In genomic region chr9:35079041-35079425, GRCh38 we compare ENCODE assay signal across 8 cellular contexts. TPM values are rescaled to one million over a fixed set of nuclear protein-coding genes. Genes with fewer than 3 reads are reported as not detected.
DNase-seq lines count a peak whose midpoint lies in the region; ATAC-seq, FAIRE-seq and TF ChIP-seq lines count a peak whose summit lies in the region.

No MANE protein-coding gene starts in this region.

- peak overlapping the region; percentile 92 for H3K9ac ChIP-seq in HCT116 (ENCODE audit: low read length)
- H3K9ac ChIP-seq in kidney (ENCODE audit: low read length in 2 of 2), result peak overlapping the region; percentile 71 to 73

- H3K4me1 ChIP-seq in HCT116 (ENCODE audit: control insufficient read depth in 1 of 2, insufficient read depth in 2 of 2, low read length in 2 of 2) (peaks cover 12 to 21% of the 10 kb centered on the region in 2 experiments), kidney (ENCODE audit: control insufficient read depth in 1 of 2, insufficient read depth in 1 of 2, low read depth in 1 of 2, low read length in 2 of 2) (peaks cover 11 to 12% of the 10 kb centered on the region in 2 donors), tibial artery (peaks cover 0 to 18% (median 12%) of the 10 kb centered on the region in 4 donors)

- H3K9me3 ChIP-seq in HCT116 (ENCODE audit: control insufficient read depth in 1 of 2, insufficient read depth in 1 of 2, low read depth in 1 of 2, low read length in 2 of 2) (no peaks in the 10 kb centered on the region), kidney (ENCODE audit: control insufficient read depth in 1 of 2, low read length in 2 of 2) (no peaks in the 10 kb centered on the region), tibial artery (no peaks in the 10 kb centered on the region)

- CTCF ChIA-PET in HCT116 (lab: Charles Lee), result interaction anchor here (1.4 to 2.4 kb wide), 4 partner anchors 28 to 525 kb away, joined by 3 to 12 read pairs (median 5); partner anchors contain the start of gene ATOSB
- CTCF ChIA-PET in activated CD8-positive, alpha-beta T cell treated with anti-CD3 and anti-CD28 coated beads, Interleukin-2, amount 10 ng/mL, durations not matched to agents 7 days and 5 days (lab: Charles Lee), result interaction anchor here (1.0 to 9.3 kb wide), 8 partner anchors 8 to 414 kb away, joined by 3 to 111 read pairs (median 9); partner anchors contain the start of genes PIGO, STOML2 and VCP

- FAIRE-seq in kidney (lab: Jason Lieb, UNC), result no peak

- H4K20me1 ChIP-seq in HCT116 (ENCODE audit: insufficient read depth), result no peaks in the 10 kb centered on the region

- H3K4me3 ChIP-seq in AG10803 (ENCODE audit: low read length) (peak overlapping the region; percentile 82), HCT116 (replicated peaks in 1 of 2; ENCODE audit: low read depth in 1 of 2, low read length in 2 of 2) (peak overlapping the region; percentile 91 to 94), kidney (ENCODE audit: low read length in 2 of 2) (peak overlapping the region; percentile 84 to 88), tibial artery (peak overlapping the region; percentile 58 to 68)

- POLR2A ChIA-PET in HCT116 (lab: Charles Lee), result interaction anchor here (1.3 to 2.4 kb wide), 4 partner anchors 15 to 85 kb away, joined by 6 to 12 read pairs (median 8); partner anchors contain the start of gene PIGO
- POLR2A ChIA-PET in activated CD8-positive, alpha-beta T cell treated with anti-CD3 and anti-CD28 coated beads, Interleukin-2, amount 10 ng/mL, durations not matched to agents 7 days and 5 days (lab: Charles Lee), result interaction anchor here (1.4 to 6.4 kb wide), 7 partner anchors 8 to 35 kb away, joined by 4 to 94 read pairs (median 14); partner anchors contain the start of genes PIGO, STOML2 and VCP

- ATAC-seq in HCT116, result no peak
- ATAC-seq in activated CD8-positive, alpha-beta T cell treated with anti-CD3 and anti-CD28 coated beads, Interleukin-2, amount 10 ng/mL, durations not matched to agents 7 days and 5 days, result no peak

- H3K27ac Mint-ChIP-seq in activated CD8-positive, alpha-beta T cell treated with anti-CD3 and anti-CD28 coated beads, Interleukin-2, amount 10 ng/mL, durations not matched to agents 7 days and 5 days, result peak overlapping the region; percentile 99

- RAD21 ChIA-PET in HCT116 (lab: Charles Lee; ENCODE audit: low non-redundant PET in 1 of 2, low total read pairs in 2 of 2, uncharacterized antibody in 2 of 2, unreplicated experiment in 2 of 2), result interaction anchor here in 1 of 2 experiments (1.2 kb wide), 1 partner anchor 24 kb away, joined by 3 read pairs; no protein-coding TSS in a partner anchor

- TSS peak; percentile 53 for BruUV-seq in HCT116 (replicated peaks; lab: Mats Ljungman, UMichigan)

- H3K27me3 Mint-ChIP-seq in activated CD8-positive, alpha-beta T cell treated with anti-CD3 and anti-CD28 coated beads, Interleukin-2, amount 10 ng/mL, durations not matched to agents 7 days and 5 days (ENCODE audit: low read depth), result no peaks in the 10 kb centered on the region

- DNase-seq in AG10803 (ENCODE audit: low read depth) (no peak), HCT116 (ENCODE audit: low read depth, low spot score) (no peak), kidney (no peak), tibial artery (peak in 1 of 2 donors; percentile 58), GOT3 (lab: John Stamatoyannopoulos, UW) (no peak), 8988T (no peak), posterior cingulate gyrus (no peak)
- no peak for DNase-seq in activated CD8-positive, alpha-beta T cell treated with anti-CD3 and anti-CD28 coated beads, Interleukin-2, amount 10 ng/mL, durations not matched to agents 7 days and 5 days

- H3K79me2 ChIP-seq in HCT116 (ENCODE audit: insufficient read depth, low read length), result peaks cover 35% of the 10 kb centered on the region

- intact Hi-C loops in HCT116 (cut with micrococcal nuclease), result no loop called here
- intact Hi-C loops in kidney (cut with DNase I), result no loop called here
- intact Hi-C loops in tibial artery (cut with DNase I; ENCODE audit: low total_unique reads), result no loop called here
- intact Hi-C loops in posterior cingulate gyrus (cut with DNase I), result loop anchor here (10.0 kb wide), 1 partner anchor 86 kb away; the partner anchor contains the start of gene UNC13B

- H3K36me3 ChIP-seq in HCT116 (ENCODE audit: control insufficient read depth in 1 of 2, insufficient read depth in 2 of 2, low read length in 2 of 2) (peaks cover 2 to 30% of the 10 kb centered on the region in 2 experiments; a peak in 2 of 4 replicates), kidney (ENCODE audit: control insufficient read depth in 1 of 2, insufficient read depth in 2 of 2, low read length in 2 of 2) (no peaks in the 10 kb centered on the region), tibial artery (peaks cover 0 to 16% (median 0%) of the 10 kb centered on the region in 3 donors)

- H2AFZ ChIP-seq in HCT116 (ENCODE audit: low read depth, low read length, poor library complexity, severe bottlenecking), result no peak overlapping the region

- TF ChIP-seq CTCF in AG10803 (conservative IDR thresholded peaks at IDR 0.05; ENCODE audit: low read length) (no peak), HCT116 (IDR thresholded peaks at IDR 0.05 in 2 of 3, conservative IDR thresholded peaks at IDR 0.05 in 1 of 3; ENCODE audit: borderline replicate concordance in 1 of 3, insufficient read depth in 1 of 3, low read depth in 2 of 3, low read length in 2 of 3) (no peak), kidney (IDR thresholded peaks at IDR 0.05; ENCODE audit: borderline replicate concordance, extremely low read depth, insufficient read depth) (no peak), tibial artery (IDR thresholded peaks at IDR 0.05) (no peak)

- H3K36me3 Mint-ChIP-seq in activated CD8-positive, alpha-beta T cell treated with anti-CD3 and anti-CD28 coated beads, Interleukin-2, amount 10 ng/mL, durations not matched to agents 7 days and 5 days (ENCODE audit: low read depth), result peaks cover 41% of the 10 kb centered on the region

- TF ChIP-seq POLR2A in HCT116 (IDR thresholded peaks at IDR 0.05; ENCODE audit: borderline replicate concordance, extremely low read depth, insufficient read depth, insufficient read length), result no peak

- peaks cover 28% of the 10 kb centered on the region for H3K4me1 Mint-ChIP-seq in activated CD8-positive, alpha-beta T cell treated with anti-CD3 and anti-CD28 coated beads, Interleukin-2, amount 10 ng/mL, durations not matched to agents 7 days and 5 days (ENCODE audit: low read depth)

- H3K9me2 ChIP-seq in HCT116 (ENCODE audit: insufficient read depth), result no peaks in the 10 kb centered on the region

- peak overlapping the region; percentile 95 for H3K4me3 Mint-ChIP-seq in activated CD8-positive, alpha-beta T cell treated with anti-CD3 and anti-CD28 coated beads, Interleukin-2, amount 10 ng/mL, durations not matched to agents 7 days and 5 days

- no peaks in the 10 kb centered on the region for H3K27me3 ChIP-seq in HCT116 (ENCODE audit: insufficient read depth, low read length)
- H3K27me3 ChIP-seq in tibial artery, result no peaks in the 10 kb centered on the region

- H3K27ac ChIP-seq in HCT116 (ENCODE audit: low read depth, low read length), result peak overlapping the region; percentile 76
- no peak overlapping the region for H3K27ac ChIP-seq in kidney (ENCODE audit: low read depth in 2 of 2, low read length in 2 of 2)
- peak overlapping the region; percentile 61 to 78 for H3K27ac ChIP-seq in tibial artery

- no peaks in the 10 kb centered on the region for H3K9me3 Mint-ChIP-seq in activated CD8-positive, alpha-beta T cell treated with anti-CD3 and anti-CD28 coated beads, Interleukin-2, amount 10 ng/mL, durations not matched to agents 7 days and 5 days (ENCODE audit: insufficient read depth)

- peak overlapping the region; percentile 92 for H3K4me2 ChIP-seq in HCT116 (ENCODE audit: low read length)

- no peak for TF ChIP-seq RAD21 in HCT116 (IDR thresholded peaks at IDR 0.05; ENCODE audit: low read depth)

TF ChIP-seq in HCT116, 20 proteins besides CTCF, POLR2A, EP300 and RAD21 (continues in another document):
- no peak for TF ChIP-seq EZH2phosphoT487 (IDR thresholded peaks at IDR 0.05; ENCODE audit: borderline replicate concordance)
- no peak for TF ChIP-seq ZFX (IDR thresholded peaks at IDR 0.05)
- TF ChIP-seq CEBPB (IDR thresholded peaks at IDR 0.05; ENCODE audit: low read depth), result no peak
- TF ChIP-seq CBX3 (IDR thresholded peaks at IDR 0.05; ENCODE audit: low read depth), result no peak

RNA-seq across cellular contexts. Expression of gene FANCG, which starts 0.7 kb away (rescaled TPM):
- total RNA-seq in HCT116 (2021; ENCODE audit: unreplicated experiment) (82.3 TPM), kidney (13.8 TPM)
- 51.5 and 67.5 TPM in 2 replicates for polyA plus RNA-seq in HCT116 (2012)
- 100 to 1,000 TPM; 125 to 136 TPM for total RNA-seq in activated CD8-positive, alpha-beta T cell treated with anti-CD3 and anti-CD28 coated beads, Interleukin-2, amount 10 ng/mL, durations not matched to agents 7 days and 5 days
- polyA plus RNA-seq in kidney (ENCODE audit: insufficient read depth, low read depth, low replicate concordance), result 13.5 TPM

RNA-seq across cellular contexts. Expression of gene VCP, which starts 6.6 kb away (rescaled TPM):
- 170 TPM for total RNA-seq in HCT116 (2021; ENCODE audit: unreplicated experiment)
- polyA plus RNA-seq in HCT116 (2012), result 169 and 178 TPM in 2 replicates
- total RNA-seq in activated CD8-positive, alpha-beta T cell treated with anti-CD3 and anti-CD28 coated beads, Interleukin-2, amount 10 ng/mL, durations not matched to agents 7 days and 5 days, result 100 to 1,000 TPM; 214 to 217 TPM
- total RNA-seq in kidney, result 167 TPM
- 118 TPM for polyA plus RNA-seq in kidney (ENCODE audit: insufficient read depth, low read depth, low replicate concordance)

RNA-seq across cellular contexts. Expression of gene PIGO, which starts 17.4 kb away (rescaled TPM):
- total RNA-seq in HCT116 (2021; ENCODE audit: unreplicated experiment) (24.0 TPM), kidney (34.9 TPM)
- polyA plus RNA-seq in HCT116 (2012), result 19.8 and 22.1 TPM in 2 replicates
- total RNA-seq in activated CD8-positive, alpha-beta T cell treated with anti-CD3 and anti-CD28 coated beads, Interleukin-2, amount 10 ng/mL, durations not matched to agents 7 days and 5 days, result 10 to 100 TPM; 22.6 to 23.0 TPM
- polyA plus RNA-seq in kidney (ENCODE audit: insufficient read depth, low read depth, low replicate concordance), result 28.1 TPM

RNA-seq across cellular contexts. Expression of gene STOML2, which starts 23.9 kb away (rescaled TPM):
- total RNA-seq in HCT116 (2021; ENCODE audit: unreplicated experiment) (245 TPM), kidney (81.9 TPM)
- 223 and 254 TPM in 2 replicates for polyA plus RNA-seq in HCT116 (2012)
- total RNA-seq in activated CD8-positive, alpha-beta T cell treated with anti-CD3 and anti-CD28 coated beads, Interleukin-2, amount 10 ng/mL, durations not matched to agents 7 days and 5 days, result 100 to 1,000 TPM; 130 to 138 TPM
- polyA plus RNA-seq in kidney (ENCODE audit: insufficient read depth, low read depth, low replicate concordance), result 150 TPM

RNA-seq across cellular contexts. Expression of gene ATOSB, which starts 36.6 kb away (rescaled TPM):
- total RNA-seq in HCT116 (2021; ENCODE audit: unreplicated experiment) (10.2 TPM), kidney (18.6 TPM)
- polyA plus RNA-seq in HCT116 (2012), result 13.2 and 13.7 TPM in 2 replicates
- total RNA-seq in activated CD8-positive, alpha-beta T cell treated with anti-CD3 and anti-CD28 coated beads, Interleukin-2, amount 10 ng/mL, durations not matched to agents 7 days and 5 days, result 10 to 100 TPM; 14.5 to 17.0 TPM
- 19.5 TPM for polyA plus RNA-seq in kidney (ENCODE audit: insufficient read depth, low read depth, low replicate concordance)

Comparison
In these comparisons a context has a peak if more than half of its experiments do, and no peak if none do; other contexts are left out.
1. H3K27ac ChIP-seq: peak in HCT116 (single experiment) and tibial artery (2 of 2); none in kidney (0 of 2).
2. Peak in every context shown above with its lines, with median percentiles within 50 percentile points of each other: H3K4me3 ChIP-seq.